17 cellular contexts compared by ENCODE assay signal in the genomic region with DNA sequence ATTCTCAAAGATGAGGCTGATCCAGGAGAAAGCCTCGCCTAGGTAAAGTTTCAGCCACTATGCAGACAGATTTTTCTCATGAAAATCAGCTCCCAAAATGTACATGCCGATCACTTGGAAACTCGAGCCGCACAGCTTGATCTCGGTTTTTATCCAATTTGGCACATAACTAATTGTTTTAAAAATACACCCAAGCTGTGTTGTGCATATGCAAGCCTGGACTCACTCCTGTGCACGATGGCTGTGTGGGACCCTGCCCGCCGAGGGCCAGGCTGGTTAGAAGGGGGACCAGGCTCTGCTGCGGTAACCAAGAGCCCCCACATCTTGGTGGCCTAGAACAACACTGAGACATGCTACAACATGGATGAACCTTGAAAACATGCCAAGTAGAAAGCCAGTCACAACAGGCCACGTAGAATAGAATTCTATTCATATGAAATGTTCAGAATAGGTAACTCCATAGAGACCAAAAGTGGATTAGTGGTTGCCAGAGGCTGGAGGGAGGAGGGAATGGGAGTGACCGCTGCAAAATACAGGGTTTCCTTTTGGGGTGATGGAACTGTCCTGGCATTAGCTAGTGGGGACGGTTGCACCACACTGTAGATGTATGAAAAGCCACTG. TPM values are rescaled to one million over a fixed set of nuclear protein-coding genes. Genes with fewer than 3 reads are reported as not detected.
A peak's percentile ranks its signal among the peaks of the same experiment; 100 is the strongest.
DNase-seq lines count a peak whose midpoint lies in the region; ATAC-seq, FAIRE-seq and TF ChIP-seq lines count a peak whose summit lies in the region.
"Had no signal": no experiment of that assay in that cellular context is flagged by ENCODE, and none has a peak within 500 bp of the region (broad histone marks: within the 10 kb centered on the region; RNA-seq: fewer than 3 reads in every experiment).

No MANE protein-coding gene starts in this region.

- H3F3A ChIP-seq in GM23248 (ENCODE audit: insufficient read depth), result no peaks in the 10 kb centered on the region

- intact Hi-C loops in OCI-LY7 (cut with micrococcal nuclease; ENCODE audit: unreplicated experiment), result no loop called here

- FAIRE-seq in bronchial epithelial cell (lab: Jason Lieb, UNC), result no peak
- FAIRE-seq: A204.1, D721Med, GM18507 had no signal

- H3K9ac ChIP-seq in GM23248, result no peak overlapping the region

- H3K4me1 ChIP-seq in OCI-LY7 (ENCODE audit: insufficient read depth, low read length, poor library complexity, severe bottlenecking) (no peaks in the 10 kb centered on the region), GM23248 (ENCODE audit: insufficient read depth) (no peaks in the 10 kb centered on the region)

- peak; percentile 15 for ATAC-seq in esophagus mucosa
- ATAC-seq in left lobe of liver, result no peak
- ATAC-seq: CD8-positive, alpha-beta T cell had no signal

- TF ChIP-seq CTCF in bronchial epithelial cell (IDR thresholded peaks at IDR 0.05; ENCODE audit: insufficient read depth, low read length, severe bottlenecking) (no peak), OCI-LY7 (conservative IDR thresholded peaks at IDR 0.05; ENCODE audit: low read length) (no peak)

- CTCF ChIA-PET in OCI-LY7 (lab: Charles Lee; ENCODE audit: unreplicated experiment), result no interaction called here

- H3K4me3 ChIP-seq in bronchial epithelial cell (ENCODE audit: low read depth, low read length) (no peak overlapping the region), OCI-LY7 (ENCODE audit: low read depth, low read length, poor library complexity, severe bottlenecking) (no peak overlapping the region), GM23248 (no peak overlapping the region)

- no peaks in the 10 kb centered on the region for H3K9me2 ChIP-seq in OCI-LY7 (ENCODE audit: insufficient read depth, low read length)
- H3K9me2 ChIP-seq in GM23248 (ENCODE audit: insufficient read depth), result no peaks in the 10 kb centered on the region

- no peak overlapping the region for H2AFZ ChIP-seq in OCI-LY7 (ENCODE audit: low read length)
- no peak overlapping the region for H2AFZ ChIP-seq in GM23248

- H3K27me3 ChIP-seq in bronchial epithelial cell (ENCODE audit: control insufficient read depth, insufficient read depth, low read length) (no peaks in the 10 kb centered on the region), GM23248 (replicated peaks; ENCODE audit: insufficient read depth) (peaks cover 7% of the 10 kb centered on the region; the same call in 1 of the 2 replicates)

- in situ Hi-C loops in GM23248 (cut with MboI), result no loop called here

- H3K9me3 ChIP-seq in OCI-LY7 (ENCODE audit: low read length) (no peaks in the 10 kb centered on the region), GM23248 (ENCODE audit: low read depth) (no peaks in the 10 kb centered on the region)

- H4K20me1 ChIP-seq in OCI-LY7 (ENCODE audit: insufficient read depth, low read length), result no peaks in the 10 kb centered on the region
- H4K20me1 ChIP-seq in GM23248 (ENCODE audit: insufficient read depth), result no peaks in the 10 kb centered on the region

- H3K4me2 ChIP-seq in OCI-LY7 (ENCODE audit: low read length) (no peak overlapping the region), GM23248 (ENCODE audit: unreplicated experiment) (no peak overlapping the region)

- POLR2A ChIA-PET in OCI-LY7 (lab: Charles Lee), result interaction anchor here (0.6 kb wide), 1 partner anchor 38 kb away, joined by 4 read pairs; no protein-coding TSS in a partner anchor

- no peaks in the 10 kb centered on the region for H3K36me3 ChIP-seq in bronchial epithelial cell (ENCODE audit: control insufficient read depth, insufficient read depth, low read length)
- H3K36me3 ChIP-seq in OCI-LY7 (ENCODE audit: insufficient read depth, low read length), result no peaks in the 10 kb centered on the region
- H3K36me3 ChIP-seq in GM23248 (ENCODE audit: low read depth), result no peaks in the 10 kb centered on the region

- no TSS peak for BruUV-seq in OCI-LY7 (replicated peaks; lab: Mats Ljungman, UMichigan)

- 62 to 70% methylated on average over 12 of the region's 12 CpGs for WGBS in GM23248 (ENCODE audit: low coverage in 1 of 2, low lambda C conversion rate in 2 of 2, missing lambda C conversion rate in 2 of 2), 2 experiments

- H3K79me2 ChIP-seq in OCI-LY7 (ENCODE audit: insufficient read depth, low read depth, low read length) (no peaks in the 10 kb centered on the region), GM23248 (ENCODE audit: insufficient read depth) (no peaks in the 10 kb centered on the region)

- DNase-seq in Ammon's horn (ENCODE audit: low spot score) (peak; percentile 42), NCI-H1694 (lab: John Stamatoyannopoulos, UW) (peak; percentile 26), bronchial epithelial cell (ENCODE audit: low read depth) (peak; percentile 52), dermis blood vessel endothelial cell (no peak), OCI-LY7 (ENCODE audit: low spot score) (no peak), GM23248 (no peak), left lobe of liver (ENCODE audit: low spot score) (no peak)
- DNase-seq: CD8-positive, alpha-beta T cell; COR-L47; DMS53; GOT3; H9; IMR-90 had no signal

- no peak overlapping the region for H3K27ac ChIP-seq in OCI-LY7 (ENCODE audit: low read depth, low read length, poor library complexity, severe bottlenecking)
- H3K27ac ChIP-seq in GM23248, result no peak overlapping the region

RNA-seq across cellular contexts. Expression of a gene that starts 16.1 kb away (rescaled TPM):
- 17.1 and 17.3 TPM in 2 replicates for total RNA-seq in bronchial epithelial cell
- 18.8 TPM for total RNA-seq in esophagus mucosa
- 22.0 and 31.8 TPM in 2 replicates for total RNA-seq in dermis blood vessel endothelial cell
- total RNA-seq in OCI-LY7 (2014; rRNA removed; shearing (Covaris generic)), result 12.6 and 14.9 TPM in 2 replicates
- total RNA-seq in OCI-LY7 (2022), result 30.3 and 36.2 TPM in 2 replicates
- total RNA-seq in GM23248 (2014; rRNA removed; shearing (Covaris generic)), result 22.5 and 23.6 TPM in 2 replicates
- polyA plus RNA-seq in GM23248 (2016; fragmentation: Nextera tagmentation; extraction: Ambion mirVana), result 26.9 and 29.5 TPM in 2 replicates
- total RNA-seq in left lobe of liver, result 23.4 TPM

Comparison
In these comparisons a context has a peak if more than half of its experiments do, and no peak if none do; other contexts are left out.
1. DNase-seq: peak in Ammon's horn (single experiment), NCI-H1694 (single experiment) and bronchial epithelial cell (single experiment); none in dermis blood vessel endothelial cell (single experiment), OCI-LY7 (single experiment), GM23248 (single experiment) and left lobe of liver (single experiment).